In the genomic region with DNA sequence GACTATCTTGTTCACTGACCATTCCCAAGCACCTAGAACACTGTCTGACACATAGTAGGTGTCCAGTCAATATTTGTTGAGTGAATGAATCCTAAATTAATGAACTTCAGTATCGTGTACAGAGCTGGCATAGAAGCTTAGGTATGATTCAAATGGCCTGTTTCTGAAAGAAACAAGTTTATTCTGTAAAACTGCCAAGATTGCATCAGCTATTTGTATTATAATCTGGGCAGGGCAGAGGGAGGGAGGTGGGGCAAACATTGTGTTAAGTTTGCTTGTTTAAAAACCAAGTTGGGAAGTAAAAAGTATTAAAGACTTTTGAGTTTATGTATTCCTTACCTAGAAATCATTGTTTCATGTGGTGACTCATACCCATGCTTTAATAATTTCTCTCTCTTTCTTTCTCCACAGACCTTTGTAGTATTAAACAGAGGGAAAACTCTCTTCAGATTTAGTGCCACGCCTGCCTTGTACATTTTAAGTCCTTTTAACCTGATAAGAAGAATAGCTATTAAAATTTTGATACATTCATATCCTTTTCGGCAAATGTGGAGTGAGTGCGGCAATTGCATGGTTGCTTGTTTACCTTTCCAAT, we compare ENCODE assay signal across 11 cellular contexts.
A peak's percentile ranks its signal among the peaks of the same experiment; 100 is the strongest.
DNase-seq lines count a peak whose midpoint lies in the region; ATAC-seq and TF ChIP-seq lines count a peak whose summit lies in the region.
"Had no signal": no experiment of that assay in that cellular context is flagged by ENCODE, and none has a peak within 500 bp of the region (broad histone marks: within the 10 kb centered on the region; RNA-seq: fewer than 3 reads in every experiment).

No MANE protein-coding gene starts in this region.

- H3K4me3 ChIP-seq in AG10803 (ENCODE audit: low read length) (no peak overlapping the region), cardiac fibroblast (replicated peaks in 1 of 2; ENCODE audit: low read depth in 2 of 2, low read length in 2 of 2) (no peak overlapping the region), lower lobe of right lung (no peak overlapping the region), BE2C (ENCODE audit: low read depth, low read length) (no peak overlapping the region)
- H3K4me3 ChIP-seq: lung, suprapubic skin had no signal

- H3K36me3 ChIP-seq in lower lobe of right lung (no peaks in the 10 kb centered on the region), BE2C (no peaks in the 10 kb centered on the region; the same call in 1 of the 2 replicates)
- H3K36me3 ChIP-seq: suprapubic skin had no signal

- DNase-seq in AG10803 (ENCODE audit: low read depth): peak; percentile 78
- DNase-seq in LoVo (ENCODE audit: low spot score): peak; percentile 61
- DNase-seq in cardiac fibroblast (ENCODE audit: low read depth in 2 of 2): peak; percentile 71 to 81
- no peak for DNase-seq in lower lobe of right lung
- no peak for DNase-seq in medulla oblongata (ENCODE audit: extremely low spot score)
- no peak for DNase-seq in DMS 273 (lab: John Stamatoyannopoulos, UW; ENCODE audit: unreplicated experiment)
- DNase-seq in BE2C: no peak
- DNase-seq in stimulated activated CD4-positive, alpha-beta T cell treated with anti-CD3 and anti-CD28 coated beads, Interleukin-2, amount 100 ng/mL, for 24 hours: no peak

- intact Hi-C loops in lower lobe of right lung (cut with DNase I): no loop called here

- H3K27me3 ChIP-seq in lower lobe of right lung (ENCODE audit: low read depth): no peaks in the 10 kb centered on the region
- H3K27me3 ChIP-seq in BE2C: no peaks in the 10 kb centered on the region
- H3K27me3 ChIP-seq: suprapubic skin had no signal

- H3K4me1 ChIP-seq in lower lobe of right lung (no peaks in the 10 kb centered on the region), BE2C (peaks cover 3% of the 10 kb centered on the region; the same call in 1 of the 2 replicates)

- H3K9me3 ChIP-seq in lower lobe of right lung (no peaks in the 10 kb centered on the region), BE2C (no peaks in the 10 kb centered on the region)
- H3K9me3 ChIP-seq: suprapubic skin had no signal

- no peak for TF ChIP-seq CTCF in AG10803 (conservative IDR thresholded peaks at IDR 0.05; ENCODE audit: low read length)
- TF ChIP-seq CTCF in cardiac fibroblast (IDR thresholded peaks at IDR 0.05; ENCODE audit: low read depth, low read length): no peak
- no peak for TF ChIP-seq CTCF in lower lobe of right lung (IDR thresholded peaks at IDR 0.05)
- no peak for TF ChIP-seq CTCF in BE2C (IDR thresholded peaks at IDR 0.05; ENCODE audit: low read depth, low read length)

- ATAC-seq in lower lobe of right lung: peak; percentile 56 to 85
- ATAC-seq: activated T-helper 17 cell treated with anti-CD3 and anti-CD28 coated beads, Interleukin-2, amount 50 U/mL, for 72 hours had no signal

- H3K27ac ChIP-seq in lower lobe of right lung: no peak overlapping the region
- H3K27ac ChIP-seq: suprapubic skin had no signal

Comparison
In these comparisons a context has a peak if more than half of its experiments do, and no peak if none do; other contexts are left out.
1. DNase-seq: peak in AG10803 (single experiment), LoVo (single experiment) and cardiac fibroblast (2 of 2); none in lower lobe of right lung (single experiment), medulla oblongata (single experiment), DMS 273 (single experiment), BE2C (single experiment) and stimulated activated CD4-positive, alpha-beta T cell treated with anti-CD3 and anti-CD28 coated beads, Interleukin-2, amount 100 ng/mL, for 24 hours (0 of 2).